ENCODE assay signal across 9 cellular contexts in genomic region chr17:19398301-19399181, GRCh38. TPM values are rescaled to one million over a fixed set of nuclear protein-coding genes. Genes with fewer than 3 reads are reported as not detected.
DNase-seq lines count a peak whose midpoint lies in the region; ATAC-seq and TF ChIP-seq lines count a peak whose summit lies in the region.
"Had no signal": no experiment of that assay in that cellular context is flagged by ENCODE, and none has a peak within 500 bp of the region (broad histone marks: within the 10 kb centered on the region; RNA-seq: fewer than 3 reads in every experiment).

No MANE protein-coding gene starts in this region.

- no peak overlapping the region for H2BK120ac ChIP-seq in mesendoderm (ENCODE audit: low read depth, low read length)

- H3K27me3 ChIP-seq in colonic mucosa, result no peaks in the 10 kb centered on the region
- H3K27me3 ChIP-seq in mesendoderm (ENCODE audit: insufficient read depth, low read length, poor library complexity), result no peaks in the 10 kb centered on the region

- H2BK15ac ChIP-seq in mesendoderm (replicated peaks; ENCODE audit: low read depth), result no peak overlapping the region

- H3K18ac ChIP-seq in mesendoderm (ENCODE audit: low read length), result no peak overlapping the region

- H3K4me3 ChIP-seq in colonic mucosa (no peak overlapping the region), mesendoderm (ENCODE audit: low read length) (no peak overlapping the region)

- peak overlapping the region; percentile 74 for H3K27ac ChIP-seq in colonic mucosa
- H3K27ac ChIP-seq in mesendoderm (ENCODE audit: low read depth, low read length), result no peak overlapping the region

- peaks cover 20% of the 10 kb centered on the region for H3K4me1 ChIP-seq in colonic mucosa
- peaks cover 10% of the 10 kb centered on the region for H3K4me1 ChIP-seq in mesendoderm (ENCODE audit: control insufficient read depth, low read depth, low read length)

- H3K23ac ChIP-seq in mesendoderm (ENCODE audit: low read length), result no peak overlapping the region

- peak overlapping the region in 1 of 2 donors; percentile 65 for H3K9ac ChIP-seq in colonic mucosa (ENCODE audit: low read depth in 2 of 2, low read length in 2 of 2)
- H3K9ac ChIP-seq in mesendoderm (ENCODE audit: low read length), result peak overlapping the region; percentile 17

- no peaks in the 10 kb centered on the region for H3K79me2 ChIP-seq in mesendoderm (ENCODE audit: control insufficient read depth, insufficient read depth, low read length)

- no peaks in the 10 kb centered on the region for H3K9me3 ChIP-seq in colonic mucosa

- H3K4me2 ChIP-seq in mesendoderm (ENCODE audit: low read length), result no peak overlapping the region

- ATAC-seq in GM19035 (IDR thresholded peaks at IDR 0.05; ENCODE audit: unreplicated experiment), result no peak

- TF ChIP-seq CTCF in colonic mucosa (IDR thresholded peaks at IDR 0.05), result no peak

- peak overlapping the region; percentile 83 for H2BK5ac ChIP-seq in mesendoderm (ENCODE audit: low read length)

- no peak overlapping the region for H3K4ac ChIP-seq in mesendoderm (ENCODE audit: low read depth, low read length)

- H3K36me3 ChIP-seq in colonic mucosa (no peaks in the 10 kb centered on the region), mesendoderm (ENCODE audit: control insufficient read depth, insufficient read depth, low read length) (no peaks in the 10 kb centered on the region)

- no peak overlapping the region for H4K8ac ChIP-seq in mesendoderm (ENCODE audit: low read depth, low read length)

- no peak overlapping the region for H4K5ac ChIP-seq in mesendoderm (ENCODE audit: low read length)

- H2AK5ac ChIP-seq in mesendoderm (ENCODE audit: low read length), result peak overlapping the region; percentile 85

- no CpG with 5 or more reads among the region's 2 CpGs for WGBS in mesendoderm (ENCODE audit: extremely low coverage, insufficient coverage, low lambda C conversion rate)

- peak overlapping the region; percentile 79 for H3K56ac ChIP-seq in mesendoderm (ENCODE audit: low read length)

- intact Hi-C loops in colonic mucosa (cut with DNase I), result no loop called here

- no peaks in the 10 kb centered on the region for H3K79me1 ChIP-seq in mesendoderm (ENCODE audit: low read length)

- DNase-seq in AML-193 (lab: John Stamatoyannopoulos, UW) (peak; percentile 96 to 97), NCI-H2081 treated with DMSO at 0.1 percent for 48 hours (lab: John Stamatoyannopoulos, UW) (peak; percentile 22), colonic mucosa (peak; percentile 94), mesendoderm (no peak), NCI-H524 treated with DMSO at 0.1 percent for 48 hours (lab: John Stamatoyannopoulos, UW) (no peak)
- DNase-seq in activated CD4-positive, alpha-beta T cell treated with anti-CD3 and anti-CD28 coated beads, Interleukin-2, amount 50 U/mL, for 1 hour, result no peak
- no peak for DNase-seq in activated CD4-positive, alpha-beta T cell treated with anti-CD3 and anti-CD28 coated beads, Interleukin-2, amount 50 U/mL, for 4 hours
- DNase-seq: SW 1271 had no signal

RNA-seq across cellular contexts. Expression of gene MFAP4, which starts 11.6 kb away (rescaled TPM):
- 10 to 100 TPM; 22.2 to 56.0 TPM for total RNA-seq in colonic mucosa
- 93.5 TPM for polyA plus RNA-seq in mesendoderm (2013, experiment 1 of 2)
- 84.3 TPM for polyA plus RNA-seq in mesendoderm (2013, experiment 2 of 2)

RNA-seq across cellular contexts. Expression of gene RNF112, which starts 12.5 kb away (rescaled TPM):
- 1 to 10 TPM; 2.4 to 4.3 TPM for total RNA-seq in colonic mucosa
- 1.5 TPM for polyA plus RNA-seq in mesendoderm (2013, experiment 1 of 2)
- polyA plus RNA-seq in mesendoderm (2013, experiment 2 of 2), result 1.2 TPM

RNA-seq across cellular contexts. Expression of gene MAPK7, which starts 20.2 kb away (rescaled TPM):
- 10 to 100 TPM; 36.6 to 37.9 TPM for total RNA-seq in colonic mucosa
- 51.0 TPM for polyA plus RNA-seq in mesendoderm (2013, experiment 1 of 2)
- 48.4 TPM for polyA plus RNA-seq in mesendoderm (2013, experiment 2 of 2)

RNA-seq across cellular contexts. Expression of gene B9D1, which starts 36.0 kb away (rescaled TPM):
- 10 to 100 TPM in 1 of 2 donors, 1 to 10 TPM in 1; 5.6 to 11.9 TPM for total RNA-seq in colonic mucosa
- 30.4 TPM for polyA plus RNA-seq in mesendoderm (2013, experiment 1 of 2)
- polyA plus RNA-seq in mesendoderm (2013, experiment 2 of 2), result 29.6 TPM

Comparison
In these comparisons a context has a peak if more than half of its experiments do, and no peak if none do; other contexts are left out.
1. DNase-seq: peak in AML-193 (2 of 2), NCI-H2081 treated with DMSO at 0.1 percent for 48 hours (single experiment) and colonic mucosa (single experiment); none in mesendoderm (single experiment), activated CD4-positive, alpha-beta T cell treated with anti-CD3 and anti-CD28 coated beads, Interleukin-2, amount 50 U/mL, for 1 hour (single experiment), NCI-H524 treated with DMSO at 0.1 percent for 48 hours (single experiment) and activated CD4-positive, alpha-beta T cell treated with anti-CD3 and anti-CD28 coated beads, Interleukin-2, amount 50 U/mL, for 4 hours (0 of 2).